In genomic region chr18:50629148-50629631, GRCh38 we compare ENCODE assay signal across 13 cellular contexts.
DNase-seq lines count a peak whose midpoint lies in the region; ATAC-seq lines count a peak whose summit lies in the region.
"Had no signal": no experiment of that assay in that cellular context is flagged by ENCODE, and none has a peak within 500 bp of the region (broad histone marks: within the 10 kb centered on the region; RNA-seq: fewer than 3 reads in every experiment).

No MANE protein-coding gene starts in this region.

- ATAC-seq in HG03039 (IDR thresholded peaks at IDR 0.05; ENCODE audit: unreplicated experiment): no peak

- H3K4me3 ChIP-seq in HAP-1: no peak overlapping the region

- in situ Hi-C loops in HAP-1 (cut with MboI; ENCODE audit: low sequenced_read_pairs): no loop called here

- no peaks in the 10 kb centered on the region for H3K36me3 ChIP-seq in HAP-1 (replicated peaks)

- DNase-seq in DMS 273 (lab: John Stamatoyannopoulos, UW; ENCODE audit: unreplicated experiment): peak; percentile 78
- DNase-seq in NCI-H146 (lab: John Stamatoyannopoulos, UW): peak; percentile 40
- peak; percentile 90 for DNase-seq in NCI-H748 (lab: John Stamatoyannopoulos, UW; ENCODE audit: unreplicated experiment)
- peak; percentile 32 for DNase-seq in islet precursor cell
- no peak for DNase-seq in activated T-cell treated with anti-CD3 and anti-CD28 coated beads for 4 hours
- DNase-seq in HT-29 (ENCODE audit: low spot score): no peak
- DNase-seq in HAP-1 (ENCODE audit: low spot score in 2 of 2): no peak
- DNase-seq: activated CD4-positive, alpha-beta T cell treated with anti-CD3 and anti-CD28 coated beads for 1 hour; activated T-cell treated with anti-CD3 and anti-CD28 coated beads, Interleukin-2, amount 50 U/mL, for 24 hours; AML-193; dermis blood vessel endothelial cell; stimulated activated naive CD4-positive, alpha-beta T cell had no signal

- H3K4me1 ChIP-seq in HAP-1: no peaks in the 10 kb centered on the region; the same call in 1 of the 2 replicates

- H3K9me3 ChIP-seq in HAP-1: no peaks in the 10 kb centered on the region

- H3K27me3 ChIP-seq in HAP-1 (ENCODE audit: low read depth): no peaks in the 10 kb centered on the region

Comparison
In these comparisons a context has a peak if more than half of its experiments do, and no peak if none do; other contexts are left out.
1. DNase-seq: peak in DMS 273 (single experiment), NCI-H146 (single experiment), NCI-H748 (single experiment) and islet precursor cell (single experiment); none in activated T-cell treated with anti-CD3 and anti-CD28 coated beads for 4 hours (single experiment), HT-29 (single experiment) and HAP-1 (0 of 2).